In genomic region chr11:112129656-112130055, GRCh38 we compare ENCODE assay signal across 18 cellular contexts. TPM values are rescaled to one million over a fixed set of nuclear protein-coding genes. Genes with fewer than 3 reads are reported as not detected.
DNase-seq lines count a peak whose midpoint lies in the region; ATAC-seq and TF ChIP-seq lines count a peak whose summit lies in the region.
"Had no signal": no experiment of that assay in that cellular context is flagged by ENCODE, and none has a peak within 500 bp of the region (broad histone marks: within the 10 kb centered on the region; RNA-seq: fewer than 3 reads in every experiment).

No MANE protein-coding gene starts in this region.

- H3K9me3 ChIP-seq in esophagus (ENCODE audit: control insufficient read depth in 2 of 2, insufficient read depth in 1 of 2, low read depth in 1 of 2, low read length in 1 of 2) (no peaks in the 10 kb centered on the region), mucosa of rectum (ENCODE audit: control insufficient read depth in 2 of 2, low read length in 2 of 2) (no peaks in the 10 kb centered on the region)
- no peaks in the 10 kb centered on the region for H3K9me3 ChIP-seq in CD8-positive, alpha-beta T cell (ENCODE audit: low read length)
- H3K9me3 ChIP-seq: pancreas, spleen had no signal

- H3K36me3 Mint-ChIP-seq in CD14-positive monocyte = peaks cover 0 to 4% of the 10 kb centered on the region in 2 donors
- no peaks in the 10 kb centered on the region for H3K36me3 Mint-ChIP-seq in CD8-positive, alpha-beta T cell

- WGBS in esophagus, 2 donors = 82 to 84% methylated on average over 5 of the region's 5 CpGs

- H3K4me1 Mint-ChIP-seq in CD14-positive monocyte = peaks cover 27% of the 10 kb centered on the region
- H3K4me1 Mint-ChIP-seq in CD8-positive, alpha-beta T cell (ENCODE audit: low read depth) = no peaks in the 10 kb centered on the region
- H3K4me1 Mint-ChIP-seq: stimulated activated memory B cell treated with anti-CD40 and anti-IgM and Interleukin-4, amounts not matched to agents 10 μg/mL and 1 μg/mL and 100 μg/mL, for 72 hours had no signal

- H3K9me3 Mint-ChIP-seq in CD14-positive monocyte = peaks cover 0 to 1% (median 0%) of the 10 kb centered on the region in 7 donors
- H3K9me3 Mint-ChIP-seq in CD8-positive, alpha-beta T cell = no peaks in the 10 kb centered on the region
- H3K9me3 Mint-ChIP-seq: stimulated activated memory B cell treated with anti-CD40 and anti-IgM and Interleukin-4, amounts not matched to agents 10 μg/mL and 1 μg/mL and 100 μg/mL, for 72 hours; T-helper 1 cell treated with Interleukin-12 subunit alpha and Interleukin-12 subunit beta and Interleukin-4 antibody, amounts not matched to agents 30 μg/mL and 1 μg/mL, for 36 hours had no signal

- peak overlapping the region; percentile 80 to 90 (median 89) for H3K27ac Mint-ChIP-seq in CD14-positive monocyte
- H3K27ac Mint-ChIP-seq in CD8-positive, alpha-beta T cell = no peak overlapping the region
- H3K27ac Mint-ChIP-seq: stimulated activated memory B cell treated with anti-CD40 and anti-IgM and Interleukin-4, amounts not matched to agents 10 μg/mL and 1 μg/mL and 100 μg/mL, for 72 hours; T-helper 1 cell treated with Interleukin-12 subunit alpha and Interleukin-12 subunit beta and Interleukin-4 antibody, amounts not matched to agents 30 μg/mL and 1 μg/mL, for 36 hours had no signal

- peaks cover 0 to 2% (median 0%) of the 10 kb centered on the region in 3 donors for H3K27me3 Mint-ChIP-seq in CD14-positive monocyte (ENCODE audit: low read depth in 3 of 3)
- no peaks in the 10 kb centered on the region for H3K27me3 Mint-ChIP-seq in CD8-positive, alpha-beta T cell (ENCODE audit: low read depth)
- H3K27me3 Mint-ChIP-seq: stimulated activated memory B cell treated with anti-CD40 and anti-IgM and Interleukin-4, amounts not matched to agents 10 μg/mL and 1 μg/mL and 100 μg/mL, for 72 hours had no signal

- POLR2A ChIA-PET in CD8-positive, alpha-beta T cell (lab: Charles Lee) = no interaction called here

- no peak overlapping the region for H3K9ac ChIP-seq in mucosa of rectum (ENCODE audit: low read depth in 1 of 2, low read length in 2 of 2)

- TF ChIP-seq CTCF in CD14-positive monocyte (IDR thresholded peaks at IDR 0.05) = no peak
- TF ChIP-seq CTCF in CD8-positive, alpha-beta T cell (IDR thresholded peaks at IDR 0.05) = no peak

- H3K4me3 Mint-ChIP-seq in CD14-positive monocyte = no peak overlapping the region
- H3K4me3 Mint-ChIP-seq in CD8-positive, alpha-beta T cell = no peak overlapping the region
- H3K4me3 Mint-ChIP-seq: stimulated activated memory B cell treated with anti-CD40 and anti-IgM and Interleukin-4, amounts not matched to agents 10 μg/mL and 1 μg/mL and 100 μg/mL, for 72 hours; T-helper 1 cell treated with Interleukin-12 subunit alpha and Interleukin-12 subunit beta and Interleukin-4 antibody, amounts not matched to agents 30 μg/mL and 1 μg/mL, for 36 hours had no signal

- ATAC-seq in HG03097 (IDR thresholded peaks at IDR 0.05; ENCODE audit: low FRiP score, unreplicated experiment) = no peak
- no peak for ATAC-seq in CD8-positive, alpha-beta T cell
- ATAC-seq: stimulated activated memory B cell treated with anti-CD40 and anti-IgM and Interleukin-4, amounts not matched to agents 10 μg/mL and 1 μg/mL and 100 μg/mL, for 72 hours had no signal

- H3K27me3 ChIP-seq in esophagus (ENCODE audit: control insufficient read depth in 1 of 2, insufficient read depth in 2 of 2, low read length in 2 of 2) (no peaks in the 10 kb centered on the region), mucosa of rectum (ENCODE audit: control insufficient read depth in 2 of 2, insufficient read depth in 2 of 2, low read length in 2 of 2) (no peaks in the 10 kb centered on the region)
- no peaks in the 10 kb centered on the region for H3K27me3 ChIP-seq in CD8-positive, alpha-beta T cell (ENCODE audit: insufficient read depth, low read length)
- H3K27me3 ChIP-seq: pancreas, spleen had no signal

- peak; percentile 68 for DNase-seq in CD14-positive monocyte (ENCODE audit: low spot score)
- DNase-seq in NOMO-1 treated with DMSO at 0.1 percent for 48 hours (lab: John Stamatoyannopoulos, UW; ENCODE audit: unreplicated experiment) = peak; percentile 61
- DNase-seq in germinal center (ENCODE audit: low spot score) = no peak
- DNase-seq in OCI-M2 (lab: John Stamatoyannopoulos, UW; ENCODE audit: unreplicated experiment) = no peak
- DNase-seq in CD8-positive, alpha-beta T cell = no peak
- DNase-seq: activated CD4-positive, CD25-positive, alpha-beta regulatory T cell treated with anti-CD3 and anti-CD28 coated beads, Interleukin-2, amount 50 U/mL, for 72 hours; activated effector memory CD4-positive, alpha-beta T cell treated with anti-CD3 and anti-CD28 coated beads, Interleukin-2, amount 50 U/mL, for 16 hours; GDM1; Karpas-422; NCI-H524 treated with DMSO at 0.1 percent for 48 hours; spleen had no signal

- H3K4me1 ChIP-seq in esophagus (ENCODE audit: control insufficient read depth in 2 of 2, insufficient read depth in 2 of 2, low read length in 1 of 2) = no peaks in the 10 kb centered on the region
- peaks cover 37 to 54% of the 10 kb centered on the region in 2 donors for H3K4me1 ChIP-seq in mucosa of rectum (ENCODE audit: control insufficient read depth in 2 of 2, insufficient read depth in 2 of 2, low read length in 2 of 2)
- no peaks in the 10 kb centered on the region for H3K4me1 ChIP-seq in CD8-positive, alpha-beta T cell (ENCODE audit: insufficient read depth, low read length)
- H3K4me1 ChIP-seq: pancreas had no signal

- H3K36me3 ChIP-seq in esophagus (ENCODE audit: control insufficient read depth in 2 of 2, insufficient read depth in 2 of 2, low read length in 1 of 2) = no peaks in the 10 kb centered on the region
- H3K36me3 ChIP-seq in mucosa of rectum (ENCODE audit: control insufficient read depth in 2 of 2, insufficient read depth in 2 of 2, low read length in 2 of 2) = no peaks in the 10 kb centered on the region
- H3K36me3 ChIP-seq in CD8-positive, alpha-beta T cell (ENCODE audit: insufficient read depth, low read length) = no peaks in the 10 kb centered on the region
- H3K36me3 ChIP-seq: pancreas, spleen had no signal

- CTCF ChIA-PET in CD8-positive, alpha-beta T cell (lab: Charles Lee) = interaction anchor here (1.2 to 1.6 kb wide), 2 partner anchors 15 to 17 kb away, joined by 3 to 4 read pairs; no protein-coding TSS in a partner anchor

- no peak overlapping the region for H3K4me3 ChIP-seq in esophagus (ENCODE audit: low read depth in 1 of 2, low read length in 2 of 2)
- H3K4me3 ChIP-seq in mucosa of rectum (ENCODE audit: low read length in 2 of 2) = no peak overlapping the region
- H3K4me3 ChIP-seq in CD8-positive, alpha-beta T cell (ENCODE audit: low read depth, low read length) = no peak overlapping the region
- H3K4me3 ChIP-seq: pancreas, spleen had no signal

- peak overlapping the region; percentile 13 to 35 for H3K27ac ChIP-seq in esophagus (ENCODE audit: low read depth in 2 of 2, low read length in 1 of 2)
- peak overlapping the region; percentile 34 to 43 for H3K27ac ChIP-seq in mucosa of rectum (ENCODE audit: low read depth in 2 of 2, low read length in 2 of 2)
- H3K27ac ChIP-seq in CD8-positive, alpha-beta T cell (ENCODE audit: low read depth, low read length) = no peak overlapping the region
- H3K27ac ChIP-seq: HL-60, pancreas had no signal

- intact Hi-C loops in CD14-positive monocyte (cut with micrococcal nuclease) = no loop called here
- intact Hi-C loops in CD8-positive, alpha-beta T cell (cut with DNase I, micrococcal nuclease) = no loop called here

RNA-seq across cellular contexts. Expression of gene IL18, which starts 34.2 kb away (rescaled TPM):
- polyA plus RNA-seq in CD14-positive monocyte = 10 to 100 TPM; 11.7 to 16.2 TPM
- 100 to 1,000 TPM; 140 to 289 TPM for polyA plus RNA-seq in esophagus
- total RNA-seq in CD8-positive, alpha-beta T cell = not detected

RNA-seq across cellular contexts. Expression of gene TEX12, which starts 37.5 kb away (rescaled TPM):
- polyA plus RNA-seq in CD14-positive monocyte = not detected
- under 1 TPM; 0.11 to 0.12 TPM for polyA plus RNA-seq in esophagus
- not detected for total RNA-seq in CD8-positive, alpha-beta T cell
- total RNA-seq: pancreas had no signal

RNA-seq across cellular contexts. Expression of gene SDHD, which starts 43.0 kb away (rescaled TPM):
- polyA plus RNA-seq in CD14-positive monocyte (100 to 1,000 TPM; 270 TPM), esophagus (100 to 1,000 TPM; 148 to 150 TPM)
- total RNA-seq in CD8-positive, alpha-beta T cell = 10 to 100 TPM; 31.2 to 32.3 TPM

RNA-seq across cellular contexts. Expression of gene TIMM8B, which starts 43.1 kb away (rescaled TPM):
- polyA plus RNA-seq in CD14-positive monocyte (100 to 1,000 TPM; 143 to 160 TPM), esophagus (100 to 1,000 TPM; 158 to 165 TPM)
- total RNA-seq in CD8-positive, alpha-beta T cell = 10 to 100 TPM; 10.5 to 10.7 TPM

RNA-seq across cellular contexts. Expression of gene BCO2, which starts 45.7 kb away (rescaled TPM):
- polyA plus RNA-seq in CD14-positive monocyte (under 1 TPM in 1 of 2 donors, not detected in 1; 0.20 TPM), esophagus (10 to 100 TPM in 1 of 2 donors, 1 to 10 TPM in 1; 9.1 to 11.1 TPM)
- under 1 TPM; 0.42 to 0.46 TPM for total RNA-seq in CD8-positive, alpha-beta T cell

Comparison
In these comparisons a context has a peak if more than half of its experiments do, and no peak if none do; other contexts are left out.
1. DNase-seq: peak in CD14-positive monocyte (single experiment) and NOMO-1 treated with DMSO at 0.1 percent for 48 hours (single experiment); none in germinal center (single experiment), OCI-M2 (single experiment) and CD8-positive, alpha-beta T cell (0 of 7).
2. RNA of gene IL18, which starts 34.2 kb away (polyA plus RNA-seq): 140 to 289 TPM in esophagus; 11.7 to 16.2 TPM in CD14-positive monocyte; every median in the first group is over 4 times any median in the second.